Comparison of ENCODE assay signal across 9 cellular contexts in genomic region chr17:81929253-81930141, GRCh38. TPM values are rescaled to one million over a fixed set of nuclear protein-coding genes. Genes with fewer than 3 reads are reported as not detected.
DNase-seq lines count a peak whose midpoint lies in the region; ATAC-seq and TF ChIP-seq lines count a peak whose summit lies in the region.
"Had no signal": no experiment of that assay in that cellular context is flagged by ENCODE, and none has a peak within 500 bp of the region (broad histone marks: within the 10 kb centered on the region; RNA-seq: fewer than 3 reads in every experiment).

No MANE protein-coding gene starts in this region.

- DNase-seq in activated CD4-positive, alpha-beta T cell treated with anti-CD3 and anti-CD28 coated beads, Interleukin-2, amount 10 ng/mL, durations not matched to agents 24 days and 14 days: no peak
- no peak for DNase-seq in activated CD4-positive, alpha-beta T cell treated with anti-CD3 and anti-CD28 coated beads, Interleukin-2, amount 50 U/mL, for 4 hours
- no peak for DNase-seq in NB4 (ENCODE audit: low read depth)
- no peak for DNase-seq in central memory CD8-positive, alpha-beta T cell (ENCODE audit: low spot score in 2 of 2)
- no peak for DNase-seq in left lobe of liver (ENCODE audit: low spot score)
- DNase-seq in HuH-7 (ENCODE audit: low spot score): no peak
- DNase-seq: NCI-H2029 had no signal

- H3K9me3 Mint-ChIP-seq in activated CD4-positive, alpha-beta T cell treated with anti-CD3 and anti-CD28 coated beads, Interleukin-2, amount 10 ng/mL, durations not matched to agents 24 days and 14 days: no peaks in the 10 kb centered on the region
- H3K9me3 Mint-ChIP-seq in central memory CD8-positive, alpha-beta T cell: no peaks in the 10 kb centered on the region

- H3K79me2 ChIP-seq in parathyroid adenoma: peaks cover 2% of the 10 kb centered on the region

- no peak overlapping the region for H3K27ac ChIP-seq in parathyroid adenoma

- peaks cover 23% of the 10 kb centered on the region for H3K4me1 Mint-ChIP-seq in activated CD4-positive, alpha-beta T cell treated with anti-CD3 and anti-CD28 coated beads, Interleukin-2, amount 10 ng/mL, durations not matched to agents 24 days and 14 days
- peaks cover 16% of the 10 kb centered on the region for H3K4me1 Mint-ChIP-seq in central memory CD8-positive, alpha-beta T cell

- intact Hi-C loops in activated CD4-positive, alpha-beta T cell treated with anti-CD3 and anti-CD28 coated beads, Interleukin-2, amount 10 ng/mL, durations not matched to agents 24 days and 14 days (cut with micrococcal nuclease): loop anchor here (5.0 kb wide), 1 partner anchor 57 kb away; the partner anchor contains the start of gene ARHGDIA

- H3K4me1 ChIP-seq in parathyroid adenoma: peaks cover 8% of the 10 kb centered on the region

- TF ChIP-seq POLR2A in NB4 (IDR thresholded peaks at IDR 0.05; ENCODE audit: extremely low read depth, insufficient read length): no peak

- ATAC-seq in central memory CD8-positive, alpha-beta T cell (replicated peaks; ENCODE audit: extremely low read depth, poor library complexity, severe bottlenecking): no peak
- no peak for ATAC-seq in HG03045 (IDR thresholded peaks at IDR 0.05; ENCODE audit: unreplicated experiment)
- no peak for ATAC-seq in left lobe of liver

- peaks cover 11% of the 10 kb centered on the region for H3K36me3 Mint-ChIP-seq in activated CD4-positive, alpha-beta T cell treated with anti-CD3 and anti-CD28 coated beads, Interleukin-2, amount 10 ng/mL, durations not matched to agents 24 days and 14 days (ENCODE audit: low read depth)
- H3K36me3 Mint-ChIP-seq in central memory CD8-positive, alpha-beta T cell (ENCODE audit: insufficient read depth): peaks cover 6% of the 10 kb centered on the region

- no peak for TF ChIP-seq CTCF in NB4 (IDR thresholded peaks at IDR 0.05; ENCODE audit: low read depth, low read length)
- no peak for TF ChIP-seq CTCF in parathyroid adenoma (IDR thresholded peaks at IDR 0.05)

- peak overlapping the region; percentile 99 for H3K4me2 ChIP-seq in parathyroid adenoma (ENCODE audit: low read length)

- peak overlapping the region; percentile 73 for H3K4me3 Mint-ChIP-seq in activated CD4-positive, alpha-beta T cell treated with anti-CD3 and anti-CD28 coated beads, Interleukin-2, amount 10 ng/mL, durations not matched to agents 24 days and 14 days
- H3K4me3 Mint-ChIP-seq in central memory CD8-positive, alpha-beta T cell: peak overlapping the region; percentile 63

- H2AFZ ChIP-seq in parathyroid adenoma: no peak overlapping the region

- H3K27me3 ChIP-seq in parathyroid adenoma (ENCODE audit: control insufficient read depth, insufficient read depth, low read length): no peaks in the 10 kb centered on the region

- peaks cover 6% of the 10 kb centered on the region for H3K27me3 Mint-ChIP-seq in activated CD4-positive, alpha-beta T cell treated with anti-CD3 and anti-CD28 coated beads, Interleukin-2, amount 10 ng/mL, durations not matched to agents 24 days and 14 days
- H3K27me3 Mint-ChIP-seq in central memory CD8-positive, alpha-beta T cell: peaks cover 45% of the 10 kb centered on the region

- H3K4me3 ChIP-seq in NB4 (ENCODE audit: low read depth, low read length) (peak overlapping the region; percentile 62), parathyroid adenoma (ENCODE audit: low read depth, low read length) (peak overlapping the region; percentile 76)

- no peaks in the 10 kb centered on the region for H3K36me3 ChIP-seq in parathyroid adenoma (ENCODE audit: control insufficient read depth, insufficient read depth, low read length)

- no peak overlapping the region for H3K27ac Mint-ChIP-seq in activated CD4-positive, alpha-beta T cell treated with anti-CD3 and anti-CD28 coated beads, Interleukin-2, amount 10 ng/mL, durations not matched to agents 24 days and 14 days
- H3K27ac Mint-ChIP-seq in central memory CD8-positive, alpha-beta T cell (ENCODE audit: low read depth): no peak overlapping the region

- H3K9ac ChIP-seq in parathyroid adenoma: no peak overlapping the region

- no peaks in the 10 kb centered on the region for H3K9me3 ChIP-seq in parathyroid adenoma (ENCODE audit: control insufficient read depth, low read length)

RNA-seq across cellular contexts. Expression of gene MAFG, which starts 2.0 kb away (rescaled TPM):
- total RNA-seq in activated CD4-positive, alpha-beta T cell treated with anti-CD3 and anti-CD28 coated beads, Interleukin-2, amount 10 ng/mL, durations not matched to agents 24 days and 14 days: 32.5 and 33.3 TPM in 2 replicates
- 12.6 TPM for total RNA-seq in left lobe of liver

RNA-seq across cellular contexts. Expression of gene PYCR1, which starts 7.6 kb away (rescaled TPM):
- 136 and 138 TPM in 2 replicates for total RNA-seq in activated CD4-positive, alpha-beta T cell treated with anti-CD3 and anti-CD28 coated beads, Interleukin-2, amount 10 ng/mL, durations not matched to agents 24 days and 14 days
- 5.2 TPM for total RNA-seq in left lobe of liver

RNA-seq across cellular contexts. Expression of gene SIRT7, which starts 11.5 kb away (rescaled TPM):
- 54.9 and 58.2 TPM in 2 replicates for total RNA-seq in activated CD4-positive, alpha-beta T cell treated with anti-CD3 and anti-CD28 coated beads, Interleukin-2, amount 10 ng/mL, durations not matched to agents 24 days and 14 days
- 18.0 TPM for total RNA-seq in left lobe of liver

RNA-seq across cellular contexts. Expression of gene MYADML2, which starts 17.5 kb away (rescaled TPM):
- not detected in 2 replicates for total RNA-seq in activated CD4-positive, alpha-beta T cell treated with anti-CD3 and anti-CD28 coated beads, Interleukin-2, amount 10 ng/mL, durations not matched to agents 24 days and 14 days
- not detected for total RNA-seq in left lobe of liver

RNA-seq across cellular contexts. Expression of gene PCYT2, which starts 18.3 kb away (rescaled TPM):
- 43.0 and 46.5 TPM in 2 replicates for total RNA-seq in activated CD4-positive, alpha-beta T cell treated with anti-CD3 and anti-CD28 coated beads, Interleukin-2, amount 10 ng/mL, durations not matched to agents 24 days and 14 days
- total RNA-seq in left lobe of liver: 113 TPM

Comparison
In these comparisons a context has a peak if more than half of its experiments do, and no peak if none do; other contexts are left out.
1. RNA of gene PYCR1, which starts 7.6 kb away (total RNA-seq): 136 to 138 TPM in activated CD4-positive, alpha-beta T cell treated with anti-CD3 and anti-CD28 coated beads, Interleukin-2, amount 10 ng/mL, durations not matched to agents 24 days and 14 days; 5.2 TPM in left lobe of liver (single experiment); every median in the first group is over 10 times any median in the second.